8 cellular contexts compared by ENCODE assay signal in the genomic region with DNA sequence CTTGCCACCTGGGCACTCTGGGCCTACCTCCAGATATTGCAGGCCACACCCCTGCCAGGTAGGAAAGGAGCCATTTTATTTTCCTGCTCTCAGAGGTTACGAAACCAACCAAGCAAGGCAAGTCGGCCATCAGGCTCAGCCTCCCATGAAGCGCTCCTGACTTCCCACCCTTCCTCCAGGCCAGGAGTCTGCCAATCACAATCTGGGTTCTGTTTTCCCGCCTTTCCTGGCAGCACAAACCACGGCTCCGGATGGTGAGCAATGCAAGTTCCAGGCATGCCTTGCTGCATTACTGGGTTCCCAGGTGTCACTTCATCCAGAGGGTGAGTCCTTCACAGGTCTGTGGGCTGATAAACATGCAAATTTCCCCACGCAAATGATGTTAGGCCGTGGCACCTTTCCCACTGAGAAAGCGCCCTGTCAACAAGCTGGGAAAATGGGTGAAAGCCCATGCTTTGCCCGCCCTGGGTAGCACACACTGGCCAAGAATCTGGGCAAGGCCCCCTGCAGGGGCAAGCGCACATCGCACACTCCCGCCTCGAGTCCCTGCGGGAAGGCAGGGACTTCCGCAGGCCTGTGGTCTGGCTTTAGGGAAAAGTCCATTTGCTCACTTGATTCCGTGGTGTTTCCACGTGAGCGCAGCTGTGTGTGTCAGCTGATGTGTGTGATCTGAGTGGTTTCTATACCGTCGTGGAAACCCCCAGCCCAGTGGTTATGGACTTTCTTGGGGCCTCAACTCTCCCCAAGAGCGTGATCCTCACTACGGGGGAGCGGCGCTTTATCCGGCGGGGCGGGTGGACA.
DNase-seq lines count a peak whose midpoint lies in the region; ATAC-seq and TF ChIP-seq lines count a peak whose summit lies in the region.

No MANE protein-coding gene starts in this region.

- H3K79me2 ChIP-seq in parathyroid adenoma = no peaks in the 10 kb centered on the region

- ATAC-seq in esophagus mucosa (peak; percentile 85), HG03135 (IDR thresholded peaks at IDR 0.05; ENCODE audit: unreplicated experiment) (no peak), GM18519 (IDR thresholded peaks at IDR 0.05; ENCODE audit: low FRiP score, unreplicated experiment) (no peak)

- peak overlapping the region; percentile 36 for H3K27ac ChIP-seq in parathyroid adenoma

- DNase-seq in ELR (ENCODE audit: low read depth) (peak; percentile 65), M059J (ENCODE audit: low read depth) (peak; percentile 90), NCI-H2171 (lab: John Stamatoyannopoulos, UW) (no peak), NCI-H1417 (lab: John Stamatoyannopoulos, UW) (no peak)

- H3K9me3 ChIP-seq in parathyroid adenoma (ENCODE audit: control insufficient read depth, low read length) = no peaks in the 10 kb centered on the region

- peaks cover 31% of the 10 kb centered on the region for H3K4me1 ChIP-seq in parathyroid adenoma

- no peak for TF ChIP-seq CTCF in parathyroid adenoma (IDR thresholded peaks at IDR 0.05)

- H3K36me3 ChIP-seq in parathyroid adenoma (ENCODE audit: control insufficient read depth, insufficient read depth, low read length) = no peaks in the 10 kb centered on the region

- H3K4me2 ChIP-seq in parathyroid adenoma (ENCODE audit: low read length) = peak overlapping the region; percentile 32

- peak overlapping the region; percentile 96 for H2AFZ ChIP-seq in parathyroid adenoma

- H3K4me3 ChIP-seq in parathyroid adenoma (ENCODE audit: low read depth, low read length) = no peak overlapping the region

- no peak overlapping the region for H3K9ac ChIP-seq in parathyroid adenoma

- no peaks in the 10 kb centered on the region for H3K27me3 ChIP-seq in parathyroid adenoma (ENCODE audit: control insufficient read depth, insufficient read depth, low read length)

Comparison
In these comparisons a context has a peak if more than half of its experiments do, and no peak if none do; other contexts are left out.
1. DNase-seq: peak in ELR (single experiment) and M059J (single experiment); none in NCI-H2171 (single experiment) and NCI-H1417 (0 of 3).